In the genomic region with DNA sequence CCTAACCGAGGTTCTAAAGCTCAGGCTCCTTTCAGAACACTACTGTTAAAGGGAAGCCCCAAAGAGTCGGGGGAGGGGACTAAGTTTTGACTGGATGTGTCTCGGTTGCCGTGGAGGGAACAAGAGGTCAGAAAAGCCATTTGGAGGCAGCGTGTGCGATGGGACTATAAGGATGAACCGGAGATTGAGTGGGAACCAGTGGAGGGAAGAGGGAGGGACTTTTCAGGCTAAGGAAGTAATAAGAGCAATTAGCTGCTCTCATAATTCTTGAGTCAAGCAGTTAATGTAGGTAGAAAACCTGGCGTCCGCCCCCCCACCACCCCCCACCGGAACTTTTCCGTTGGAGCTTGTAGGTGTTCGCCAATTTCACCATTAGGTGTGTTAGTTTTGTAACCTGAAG, we compare ENCODE assay signal across 1 cellular context.
TF ChIP-seq lines count a peak whose summit lies in the region.

No MANE protein-coding gene starts in this region.

TF ChIP-seq in K562, 482 proteins besides CTCF, POLR2A, EP300 and RAD21 (continued from another document):
- TF ChIP-seq TOE1 (IDR thresholded peaks at IDR 0.05; ENCODE audit: borderline replicate concordance) (no peak), TOE1 (CRISPR knock-in tag; IDR thresholded peaks at IDR 0.05; ENCODE audit: borderline replicate concordance, low read depth) (no peak), YY1 (IDR thresholded peaks at IDR 0.05; ENCODE audit: borderline replicate concordance in 1 of 3, control insufficient read depth in 1 of 3, extremely low read depth in 1 of 3, insufficient read depth in 3 of 3, insufficient read length in 1 of 3, insufficient replicate concordance in 2 of 3, low read depth in 1 of 3, low read length in 2 of 3) (peak in 1 of 3 experiments; percentile 44), XRCC4 (IDR thresholded peaks at IDR 0.05; ENCODE audit: extremely low read depth, insufficient read depth, insufficient read length) (no peak), HEY1 (CRISPR knock-in tag; IDR thresholded peaks at IDR 0.05; ENCODE audit: borderline replicate concordance) (no peak), FOXP1 (CRISPR knock-in tag; IDR thresholded peaks at IDR 0.05) (no peak), RFX1 (IDR thresholded peaks at IDR 0.05) (peak; percentile 32; the same call in 1 of the 2 replicates), MIER1 (IDR thresholded peaks at IDR 0.05; ENCODE audit: low read depth) (0 out of 2 replicates have a peak, but pooled peaks have one; percentile 14), CBX2 (IDR thresholded peaks at IDR 0.05; ENCODE audit: insufficient read depth, low read length, poor library complexity, severe bottlenecking) (no peak), KLF1 (tag; IDR thresholded peaks at IDR 0.05) (no peak), ZNF212 (CRISPR knock-in tag; IDR thresholded peaks at IDR 0.05) (no peak), ZNF583 (CRISPR knock-in tag; IDR thresholded peaks at IDR 0.05) (0 out of 2 replicates have a peak, but pooled peaks have one; percentile 33), NRF1 (conservative IDR thresholded peaks at IDR 0.05 in 1 of 2, IDR thresholded peaks at IDR 0.05 in 1 of 2) (no peak), MYBL2 (IDR thresholded peaks at IDR 0.05; ENCODE audit: low read depth) (no peak), MYBL2 (CRISPR knock-in tag; IDR thresholded peaks at IDR 0.05; ENCODE audit: borderline replicate concordance) (no peak), ZNF395 (CRISPR knock-in tag; IDR thresholded peaks at IDR 0.05) (no peak)
- TF ChIP-seq, protein P1, sequence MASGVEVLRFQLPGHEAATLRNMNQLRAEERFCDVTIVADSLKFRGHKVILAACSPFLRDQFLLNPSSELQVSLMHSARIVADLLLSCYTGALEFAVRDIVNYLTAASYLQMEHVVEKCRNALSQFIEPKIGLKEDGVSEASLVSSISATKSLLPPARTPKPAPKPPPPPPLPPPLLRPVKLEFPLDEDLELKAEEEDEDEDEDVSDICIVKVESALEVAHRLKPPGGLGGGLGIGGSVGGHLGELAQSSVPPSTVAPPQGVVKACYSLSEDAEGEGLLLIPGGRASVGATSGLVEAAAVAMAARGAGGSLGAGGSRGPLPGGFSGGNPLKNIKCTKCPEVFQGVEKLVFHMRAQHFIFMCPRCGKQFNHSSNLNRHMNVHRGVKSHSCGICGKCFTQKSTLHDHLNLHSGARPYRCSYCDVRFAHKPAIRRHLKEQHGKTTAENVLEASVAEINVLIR (CRISPR knock-in tag; IDR thresholded peaks at IDR 0.05), result no peak
- TF ChIP-seq, protein P2, sequence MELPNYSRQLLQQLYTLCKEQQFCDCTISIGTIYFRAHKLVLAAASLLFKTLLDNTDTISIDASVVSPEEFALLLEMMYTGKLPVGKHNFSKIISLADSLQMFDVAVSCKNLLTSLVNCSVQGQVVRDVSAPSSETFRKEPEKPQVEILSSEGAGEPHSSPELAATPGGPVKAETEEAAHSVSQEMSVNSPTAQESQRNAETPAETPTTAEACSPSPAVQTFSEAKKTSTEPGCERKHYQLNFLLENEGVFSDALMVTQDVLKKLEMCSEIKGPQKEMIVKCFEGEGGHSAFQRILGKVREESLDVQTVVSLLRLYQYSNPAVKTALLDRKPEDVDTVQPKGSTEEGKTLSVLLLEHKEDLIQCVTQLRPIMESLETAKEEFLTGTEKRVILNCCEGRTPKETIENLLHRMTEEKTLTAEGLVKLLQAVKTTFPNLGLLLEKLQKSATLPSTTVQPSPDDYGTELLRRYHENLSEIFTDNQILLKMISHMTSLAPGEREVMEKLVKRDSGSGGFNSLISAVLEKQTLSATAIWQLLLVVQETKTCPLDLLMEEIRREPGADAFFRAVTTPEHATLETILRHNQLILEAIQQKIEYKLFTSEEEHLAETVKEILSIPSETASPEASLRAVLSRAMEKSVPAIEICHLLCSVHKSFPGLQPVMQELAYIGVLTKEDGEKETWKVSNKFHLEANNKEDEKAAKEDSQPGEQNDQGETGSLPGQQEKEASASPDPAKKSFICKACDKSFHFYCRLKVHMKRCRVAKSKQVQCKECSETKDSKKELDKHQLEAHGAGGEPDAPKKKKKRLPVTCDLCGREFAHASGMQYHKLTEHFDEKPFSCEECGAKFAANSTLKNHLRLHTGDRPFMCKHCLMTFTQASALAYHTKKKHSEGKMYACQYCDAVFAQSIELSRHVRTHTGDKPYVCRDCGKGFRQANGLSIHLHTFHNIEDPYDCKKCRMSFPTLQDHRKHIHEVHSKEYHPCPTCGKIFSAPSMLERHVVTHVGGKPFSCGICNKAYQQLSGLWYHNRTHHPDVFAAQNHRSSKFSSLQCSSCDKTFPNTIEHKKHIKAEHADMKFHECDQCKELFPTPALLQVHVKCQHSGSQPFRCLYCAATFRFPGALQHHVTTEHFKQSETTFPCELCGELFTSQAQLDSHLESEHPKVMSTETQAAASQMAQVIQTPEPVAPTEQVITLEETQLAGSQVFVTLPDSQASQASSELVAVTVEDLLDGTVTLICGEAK (IDR thresholded peaks at IDR 0.05), result 0 out of 2 replicates have a peak, but pooled peaks have one; percentile 24
- TF ChIP-seq, protein P2 (CRISPR knock-in tag; IDR thresholded peaks at IDR 0.05), result no peak
